ENCODE assay signal across 8 cellular contexts in the genomic region with DNA sequence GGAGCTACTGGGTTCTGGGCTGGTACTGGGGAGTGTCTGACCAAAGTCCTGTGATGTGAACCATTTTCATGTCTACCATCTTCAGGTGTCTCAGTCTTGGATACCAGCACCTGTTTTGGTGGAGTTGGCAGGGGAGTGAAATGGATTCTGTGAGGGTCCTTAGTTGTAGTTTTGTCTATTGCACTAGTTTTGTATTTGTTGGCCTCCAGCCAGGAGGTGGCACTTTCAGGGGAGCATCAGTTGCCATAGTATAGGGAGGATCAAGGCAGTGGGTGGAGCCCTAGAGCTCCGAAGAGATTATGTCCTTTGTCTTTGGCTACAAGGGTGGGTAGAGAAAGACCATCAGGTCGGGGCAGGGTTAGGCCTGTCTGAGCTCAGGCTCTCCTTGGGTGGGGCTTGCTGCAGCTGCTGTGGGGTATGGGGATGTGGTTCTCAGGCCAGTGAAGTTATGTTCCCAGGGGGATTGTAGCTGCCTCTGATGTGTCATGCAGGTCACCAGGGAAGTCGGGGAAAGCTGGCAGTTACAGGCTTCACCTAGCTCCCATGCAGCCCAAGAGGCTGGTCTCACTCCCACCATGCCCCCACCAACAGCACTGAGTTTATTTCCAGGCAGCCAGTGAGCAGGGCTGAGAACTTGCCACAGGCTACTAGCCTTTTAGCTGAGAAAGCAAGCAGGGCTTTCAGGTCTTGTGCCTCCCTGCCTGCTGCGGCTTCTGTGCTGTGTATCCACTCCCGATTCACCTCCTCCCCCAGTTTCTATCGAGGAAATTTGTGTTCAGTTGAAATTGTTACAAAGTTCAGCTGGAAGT.
A peak's percentile ranks its signal among the peaks of the same experiment; 100 is the strongest.
DNase-seq lines count a peak whose midpoint lies in the region; ATAC-seq and TF ChIP-seq lines count a peak whose summit lies in the region.

No MANE protein-coding gene starts in this region.

- H3K79me2 ChIP-seq in hepatocyte, result no peaks in the 10 kb centered on the region

- H3K36me3 ChIP-seq in GM06990 (ENCODE audit: control insufficient read depth, insufficient read depth, low read length), result no peaks in the 10 kb centered on the region
- H3K36me3 ChIP-seq in hepatocyte (replicated peaks; ENCODE audit: insufficient read depth, low read depth), result no peaks in the 10 kb centered on the region

- H3K9me3 ChIP-seq in hepatocyte (ENCODE audit: low read depth), result no peaks in the 10 kb centered on the region

- no peak overlapping the region for H3K27ac ChIP-seq in hepatocyte

- H3K4me3 ChIP-seq in GM06990 (replicated peaks; ENCODE audit: low read depth, low read length) (no peak overlapping the region), hepatocyte (no peak overlapping the region)

- no peak overlapping the region for H3K4me2 ChIP-seq in hepatocyte

- WGBS in hepatocyte (ENCODE audit: low lambda C conversion rate, missing lambda C conversion rate), result 92% methylated on average over 6 of the region's 6 CpGs

- no peak overlapping the region for H2AFZ ChIP-seq in hepatocyte

- peak overlapping the region; percentile 66 for H3K27ac Mint-ChIP-seq in dendritic cell treated with granulocyte-macrophage colony-stimulating factor and Interleukin-4, amounts not matched to agents 40 ng/mL and 50 ng/mL, for 4 days

- H3K4me3 Mint-ChIP-seq in dendritic cell treated with granulocyte-macrophage colony-stimulating factor and Interleukin-4, amounts not matched to agents 40 ng/mL and 50 ng/mL, for 4 days, result no peak overlapping the region

- TF ChIP-seq CTCF in GM06990 (IDR thresholded peaks at IDR 0.05; ENCODE audit: insufficient read depth, low read length, poor library complexity, severe bottlenecking) (peak; percentile 8), hepatocyte (IDR thresholded peaks at IDR 0.05; ENCODE audit: poor library complexity) (no peak)

- ATAC-seq in GM21367 (IDR thresholded peaks at IDR 0.05; ENCODE audit: unreplicated experiment), result peak; percentile 45
- ATAC-seq in HG03442 (IDR thresholded peaks at IDR 0.05; ENCODE audit: unreplicated experiment), result peak; percentile 40

- H3K27me3 Mint-ChIP-seq in dendritic cell treated with granulocyte-macrophage colony-stimulating factor and Interleukin-4, amounts not matched to agents 40 ng/mL and 50 ng/mL, for 4 days, result peaks cover 14% of the 10 kb centered on the region

- peak; percentile 76 for DNase-seq in GM06990 (ENCODE audit: extremely low read depth, insufficient read length)
- no peak for DNase-seq in NCI-H2081 (lab: John Stamatoyannopoulos, UW)
- DNase-seq in NCI-H1694 treated with DMSO at 0.1 percent for 48 hours (lab: John Stamatoyannopoulos, UW), result no peak
- DNase-seq in globus pallidus (ENCODE audit: low spot score), result no peak
- no peak for DNase-seq in hepatocyte (ENCODE audit: low spot score)

- H3K4me1 Mint-ChIP-seq in dendritic cell treated with granulocyte-macrophage colony-stimulating factor and Interleukin-4, amounts not matched to agents 40 ng/mL and 50 ng/mL, for 4 days (ENCODE audit: low read depth), result peaks cover 33% of the 10 kb centered on the region

- H3K4me1 ChIP-seq in hepatocyte (ENCODE audit: insufficient read depth), result no peaks in the 10 kb centered on the region

- intact Hi-C loops in dendritic cell treated with granulocyte-macrophage colony-stimulating factor and Interleukin-4, amounts not matched to agents 40 ng/mL and 50 ng/mL, for 4 days (cut with micrococcal nuclease), result no loop called here

- H3K36me3 Mint-ChIP-seq in dendritic cell treated with granulocyte-macrophage colony-stimulating factor and Interleukin-4, amounts not matched to agents 40 ng/mL and 50 ng/mL, for 4 days (ENCODE audit: low read depth), result peaks cover 10% of the 10 kb centered on the region

- no peaks in the 10 kb centered on the region for H4K20me1 ChIP-seq in hepatocyte (ENCODE audit: insufficient read depth, poor library complexity, severe bottlenecking)

- H3K27me3 ChIP-seq in GM06990 (replicated peaks; ENCODE audit: control insufficient read depth, insufficient read depth, low read length) (no peaks in the 10 kb centered on the region), hepatocyte (no peaks in the 10 kb centered on the region)

- no peaks in the 10 kb centered on the region for H3K9me2 ChIP-seq in hepatocyte (replicated peaks; ENCODE audit: insufficient read depth)

- H3K9me3 Mint-ChIP-seq in dendritic cell treated with granulocyte-macrophage colony-stimulating factor and Interleukin-4, amounts not matched to agents 40 ng/mL and 50 ng/mL, for 4 days, result peaks cover 22% of the 10 kb centered on the region
